15 cellular contexts compared by ENCODE assay signal in genomic region chr6:10587694-10588392, GRCh38.
A peak's percentile ranks its signal among the peaks of the same experiment; 100 is the strongest.
DNase-seq lines count a peak whose midpoint lies in the region; ATAC-seq lines count a peak whose summit lies in the region.
"Had no signal": no experiment of that assay in that cellular context is flagged by ENCODE, and none has a peak within 500 bp of the region (broad histone marks: within the 10 kb centered on the region; RNA-seq: fewer than 3 reads in every experiment).

No MANE protein-coding gene starts in this region.

- WGBS in right cardiac atrium, result 32% methylated on average over 12 of the region's 12 CpGs
- WGBS in trophoblast cell (ENCODE audit: extremely low coverage, insufficient coverage, insufficient read length), result no CpG with 5 or more reads among the region's 12 CpGs

- H3K27ac ChIP-seq in right cardiac atrium (ENCODE audit: low read length) (no peak overlapping the region), trophoblast cell (ENCODE audit: low read depth, low read length) (peak overlapping the region; percentile 9)
- H3K27ac ChIP-seq: 22Rv1, foreskin keratinocyte had no signal

- no peak overlapping the region for H4K91ac ChIP-seq in trophoblast cell (ENCODE audit: low read depth, low read length)

- H3K9me3 ChIP-seq in right cardiac atrium (ENCODE audit: control insufficient read depth, low read length), result no peaks in the 10 kb centered on the region
- H3K9me3 ChIP-seq in trophoblast cell (ENCODE audit: insufficient read depth, low read depth, low read length), result peaks cover 2% of the 10 kb centered on the region

- H3K79me1 ChIP-seq in trophoblast cell (ENCODE audit: low read length), result peaks cover 12% of the 10 kb centered on the region

- peak overlapping the region; percentile 22 for H3K14ac ChIP-seq in trophoblast cell (ENCODE audit: low read length)

- no peak overlapping the region for H2BK120ac ChIP-seq in trophoblast cell (ENCODE audit: insufficient read depth, low read length, poor library complexity)

- no peak overlapping the region for H3K18ac ChIP-seq in trophoblast cell (ENCODE audit: low read length)

- peak; percentile 20 for DNase-seq in NCI-H1105 treated with DMSO at 0.1 percent for 48 hours (lab: John Stamatoyannopoulos, UW)
- DNase-seq in NCI-H1105 (lab: John Stamatoyannopoulos, UW), result no peak
- peak; percentile 37 for DNase-seq in RPMI8226
- no peak for DNase-seq in right cardiac atrium
- DNase-seq in trophoblast cell, result peak; percentile 7 to 45
- no peak for DNase-seq in nucleus accumbens (lab: John Stamatoyannopoulos, UW)
- DNase-seq: activated T-cell treated with anti-CD3 and anti-CD28 coated beads, Interleukin-2, amount 50 U/mL, for 4 hours; CD4-positive, alpha-beta memory T cell; effector CD4-positive, alpha-beta T cell; foreskin keratinocyte; NCI-H2029 treated with DMSO at 0.1 percent for 48 hours; nephron progenitor cell had no signal

- H3K4me1 ChIP-seq in right cardiac atrium (ENCODE audit: control insufficient read depth, insufficient read depth, low read length) (peaks cover 9% of the 10 kb centered on the region), trophoblast cell (ENCODE audit: control insufficient read depth in 1 of 2, insufficient read depth in 2 of 2, low read length in 2 of 2) (peaks cover 22 to 39% of the 10 kb centered on the region in 2 experiments)

- no peak overlapping the region for H3K23ac ChIP-seq in trophoblast cell (ENCODE audit: low read length)

- peak overlapping the region; percentile 61 for H3K4ac ChIP-seq in trophoblast cell (ENCODE audit: low read depth, low read length)

- peaks cover 6% of the 10 kb centered on the region for H3K79me2 ChIP-seq in trophoblast cell (ENCODE audit: control insufficient read depth, insufficient read depth, low read length, poor library complexity)

- no peak overlapping the region for H2BK5ac ChIP-seq in trophoblast cell (ENCODE audit: low read depth, low read length, poor library complexity)

- H3K4me3 ChIP-seq in right cardiac atrium (ENCODE audit: low read length) (peak overlapping the region; percentile 34), trophoblast cell (ENCODE audit: low read depth, low read length) (no peak overlapping the region)

- no peaks in the 10 kb centered on the region for H3K27me3 ChIP-seq in right cardiac atrium (ENCODE audit: control insufficient read depth, insufficient read depth)
- no peaks in the 10 kb centered on the region for H3K27me3 ChIP-seq in trophoblast cell (ENCODE audit: insufficient read depth, low read length)
- H3K27me3 ChIP-seq: foreskin keratinocyte had no signal

- peak in 1 of 2 donors; percentile 30 for ATAC-seq in right cardiac atrium
- ATAC-seq in HG02938 (IDR thresholded peaks at IDR 0.05; ENCODE audit: unreplicated experiment), result no peak
- no peak for ATAC-seq in GM19328 (IDR thresholded peaks at IDR 0.05; ENCODE audit: unreplicated experiment)
- ATAC-seq: activated T-cell treated with anti-CD3 and anti-CD28 coated beads, Interleukin-2, amount 50 U/mL, for 4 hours; foreskin keratinocyte had no signal

- peak overlapping the region; percentile 35 for H2BK12ac ChIP-seq in trophoblast cell (ENCODE audit: low read length)

- H4K12ac ChIP-seq in trophoblast cell (ENCODE audit: low read depth, low read length), result no peak overlapping the region

- H2AK5ac ChIP-seq in trophoblast cell (ENCODE audit: low read length), result peak overlapping the region; percentile 56

- peak overlapping the region; percentile 32 for H3K4me2 ChIP-seq in trophoblast cell (ENCODE audit: low read length)

- intact Hi-C loops in right cardiac atrium (cut with DNase I), result no loop called here

- H3K9ac ChIP-seq in trophoblast cell (ENCODE audit: low read length), result no peak overlapping the region

- no peaks in the 10 kb centered on the region for H3K36me3 ChIP-seq in trophoblast cell (ENCODE audit: control insufficient read depth in 1 of 2, insufficient read depth in 2 of 2, low read length in 2 of 2)

- peak overlapping the region; percentile 22 for H4K8ac ChIP-seq in trophoblast cell (ENCODE audit: low read depth, low read length)

- H2AFZ ChIP-seq in trophoblast cell (ENCODE audit: insufficient read depth, low read length, poor library complexity), result no peak overlapping the region

Comparison
In these comparisons a context has a peak if more than half of its experiments do, and no peak if none do; other contexts are left out.
1. DNase-seq: peak in NCI-H1105 treated with DMSO at 0.1 percent for 48 hours (single experiment), RPMI8226 (single experiment) and trophoblast cell (2 of 2); none in NCI-H1105 (single experiment), right cardiac atrium (0 of 3) and nucleus accumbens (0 of 56).